ENCODE assay signal across 21 cellular contexts in the genomic region with DNA sequence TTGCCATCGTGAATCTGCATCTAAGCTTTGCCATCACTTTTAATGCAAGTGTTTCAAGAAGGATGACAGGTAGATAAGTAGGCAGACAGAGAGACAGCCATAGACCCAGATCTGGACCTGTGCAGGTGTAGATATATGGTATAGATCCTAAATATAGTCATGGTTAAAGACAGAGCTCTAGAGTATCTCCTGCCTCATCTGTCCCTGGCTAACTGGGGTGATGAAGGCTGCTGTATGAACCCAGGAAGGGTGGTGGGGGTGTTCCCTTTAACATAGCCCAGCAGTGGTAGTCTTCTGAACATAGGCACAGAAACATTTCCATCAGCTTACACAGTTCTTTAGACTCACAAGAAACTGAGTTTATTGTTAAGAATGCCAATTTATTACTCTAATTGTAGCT.
A peak's percentile ranks its signal among the peaks of the same experiment; 100 is the strongest.
DNase-seq lines count a peak whose midpoint lies in the region; ATAC-seq and TF ChIP-seq lines count a peak whose summit lies in the region.
"Had no signal": no experiment of that assay in that cellular context is flagged by ENCODE, and none has a peak within 500 bp of the region (broad histone marks: within the 10 kb centered on the region; RNA-seq: fewer than 3 reads in every experiment).

No MANE protein-coding gene starts in this region.

- no peaks in the 10 kb centered on the region for H3K9me3 ChIP-seq in right cardiac atrium (ENCODE audit: control insufficient read depth, low read length)
- no peaks in the 10 kb centered on the region for H3K9me3 ChIP-seq in smooth muscle cell (replicated peaks; ENCODE audit: low read depth)
- H3K9me3 ChIP-seq: left lung, vagina had no signal

- H3K4me1 ChIP-seq in right cardiac atrium (ENCODE audit: control insufficient read depth, insufficient read depth, low read length) = no peaks in the 10 kb centered on the region
- H3K4me1 ChIP-seq in smooth muscle cell (ENCODE audit: low read depth) = peaks cover 5% of the 10 kb centered on the region
- H3K4me1 ChIP-seq: vagina had no signal

- no peaks in the 10 kb centered on the region for H3K27me3 ChIP-seq in right cardiac atrium (ENCODE audit: control insufficient read depth, insufficient read depth)
- no peaks in the 10 kb centered on the region for H3K27me3 ChIP-seq in smooth muscle cell (ENCODE audit: low read depth)
- H3K27me3 ChIP-seq: left lung, vagina had no signal

- no peak overlapping the region for H3K4me3 ChIP-seq in right cardiac atrium (ENCODE audit: low read length)
- H3K4me3 ChIP-seq in smooth muscle cell = no peak overlapping the region
- H3K4me3 ChIP-seq: K562, left lung, vagina had no signal

- H3K4me3 Mint-ChIP-seq in effector memory CD8-positive, alpha-beta T cell = no peak overlapping the region
- H3K4me3 Mint-ChIP-seq: activated T-helper 17 cell treated with anti-CD3 and anti-CD28 coated beads, Interleukin-2, amount 50 U/mL, for 72 hours; CD4-positive, alpha-beta T cell; naive B cell; T-helper 17 cell had no signal

- DNase-seq in Right ventricle myocardium superior (no peak), right cardiac atrium (no peak), smooth muscle cell (lab: John Stamatoyannopoulos, UW; ENCODE audit: unreplicated experiment) (no peak), NCI-H345 (lab: John Stamatoyannopoulos, UW) (no peak), germinal center (ENCODE audit: low spot score) (no peak), D341Med (ENCODE audit: low spot score) (no peak)
- DNase-seq in effector memory CD8-positive, alpha-beta T cell = no peak
- DNase-seq: activated CD4-positive, CD25-positive, alpha-beta regulatory T cell; CD4-positive, alpha-beta T cell; cerebellar nuclear complex; DND-41; naive B cell; NCI-H1048; NCI-H2171; SHP77; T-helper 17 cell had no signal

- H3K9me3 Mint-ChIP-seq in effector memory CD8-positive, alpha-beta T cell = no peaks in the 10 kb centered on the region
- H3K9me3 Mint-ChIP-seq: activated T-helper 17 cell treated with anti-CD3 and anti-CD28 coated beads, Interleukin-2, amount 50 U/mL, for 72 hours; CD4-positive, alpha-beta T cell; naive B cell had no signal

- ATAC-seq in Right ventricle myocardium superior (ENCODE audit: poor library complexity) (peak; percentile 14), right cardiac atrium (no peak), HG02610 (IDR thresholded peaks at IDR 0.05; ENCODE audit: unreplicated experiment) (peak; percentile 14)
- ATAC-seq in effector memory CD8-positive, alpha-beta T cell (replicated peaks) = peak; percentile 8
- ATAC-seq: K562, T-helper 17 cell had no signal

- H3K36me3 ChIP-seq in smooth muscle cell (ENCODE audit: low read depth) = no peaks in the 10 kb centered on the region
- H3K36me3 ChIP-seq: left lung, vagina had no signal

- H3K36me3 Mint-ChIP-seq in effector memory CD8-positive, alpha-beta T cell (ENCODE audit: insufficient read depth) = no peaks in the 10 kb centered on the region
- H3K36me3 Mint-ChIP-seq: naive B cell had no signal

- no peak overlapping the region for H3K9ac ChIP-seq in smooth muscle cell (ENCODE audit: low read depth)

- no peak overlapping the region for H2AFZ ChIP-seq in smooth muscle cell (ENCODE audit: low read depth)

- 38% methylated on average over 1 of the region's 1 CpG for WGBS in right cardiac atrium
- WGBS in smooth muscle cell (ENCODE audit: low lambda C conversion rate) = 58% methylated on average over 1 of the region's 1 CpG

- peak overlapping the region; percentile 46 for H3K4me2 ChIP-seq in smooth muscle cell

- intact Hi-C loops in Right ventricle myocardium superior (cut with DNase I) = no loop called here
- intact Hi-C loops in right cardiac atrium (cut with DNase I) = no loop called here

- peaks cover 4% of the 10 kb centered on the region for H3F3A ChIP-seq in smooth muscle cell (ENCODE audit: low read depth)

- TF ChIP-seq CTCF in smooth muscle cell (IDR thresholded peaks at IDR 0.05; ENCODE audit: borderline replicate concordance, insufficient read depth, poor library complexity, severe bottlenecking) = no peak

- H3K27ac Mint-ChIP-seq in effector memory CD8-positive, alpha-beta T cell = no peak overlapping the region
- H3K27ac Mint-ChIP-seq: activated T-helper 17 cell treated with anti-CD3 and anti-CD28 coated beads, Interleukin-2, amount 50 U/mL, for 72 hours; CD4-positive, alpha-beta T cell; T-helper 17 cell had no signal

- H3K27me3 Mint-ChIP-seq in effector memory CD8-positive, alpha-beta T cell = peaks cover 0 to 22% of the 10 kb centered on the region in 2 donors

- H4K20me1 ChIP-seq in smooth muscle cell (ENCODE audit: low read depth) = no peaks in the 10 kb centered on the region

- H3K27ac ChIP-seq in right cardiac atrium (ENCODE audit: low read length) = no peak overlapping the region
- peak overlapping the region; percentile 83 for H3K27ac ChIP-seq in smooth muscle cell (ENCODE audit: low read depth)
- H3K27ac ChIP-seq: vagina had no signal

- peaks cover 0 to 3% of the 10 kb centered on the region in 2 donors for H3K4me1 Mint-ChIP-seq in effector memory CD8-positive, alpha-beta T cell (ENCODE audit: low read depth in 2 of 2)
- H3K4me1 Mint-ChIP-seq: activated T-helper 17 cell treated with anti-CD3 and anti-CD28 coated beads, Interleukin-2, amount 50 U/mL, for 72 hours; naive B cell; T-helper 17 cell had no signal

- no peaks in the 10 kb centered on the region for H3K79me2 ChIP-seq in smooth muscle cell (ENCODE audit: low read depth)

Comparison
In these comparisons a context has a peak if more than half of its experiments do, and no peak if none do; other contexts are left out.
1. ATAC-seq: peak in Right ventricle myocardium superior (single experiment), HG02610 (single experiment) and effector memory CD8-positive, alpha-beta T cell (single experiment); none in right cardiac atrium (0 of 2).